21 cellular contexts compared by ENCODE assay signal in genomic region chr3:24377218-24377993, GRCh38.
DNase-seq lines count a peak whose midpoint lies in the region; ATAC-seq, FAIRE-seq and TF ChIP-seq lines count a peak whose summit lies in the region.
"Had no signal": no experiment of that assay in that cellular context is flagged by ENCODE, and none has a peak within 500 bp of the region (broad histone marks: within the 10 kb centered on the region; RNA-seq: fewer than 3 reads in every experiment).

No MANE protein-coding gene starts in this region.

- H3K4me1 ChIP-seq in HepG2 (ENCODE audit: insufficient read depth, low read length), result peaks cover 55% of the 10 kb centered on the region
- H3K4me1 ChIP-seq in thoracic aorta (ENCODE audit: control insufficient read depth in 1 of 2, low read depth in 2 of 2), result peaks cover 22 to 78% of the 10 kb centered on the region in 2 donors
- peaks cover 0 to 44% (median 11%) of the 10 kb centered on the region in 3 donors for H3K4me1 ChIP-seq in esophagus squamous epithelium
- H3K4me1 ChIP-seq in CD4-positive, alpha-beta memory T cell (ENCODE audit: insufficient read depth, low read length), result no peaks in the 10 kb centered on the region

- H3K36me3 ChIP-seq in HepG2 (replicated peaks in 1 of 2; ENCODE audit: control insufficient read depth in 1 of 2, insufficient read depth in 2 of 2, low read length in 2 of 2) (no peaks in the 10 kb centered on the region), thoracic aorta (no peaks in the 10 kb centered on the region), esophagus squamous epithelium (no peaks in the 10 kb centered on the region)
- no peaks in the 10 kb centered on the region for H3K36me3 ChIP-seq in CD4-positive, alpha-beta memory T cell (ENCODE audit: insufficient read depth, low read length)
- H3K36me3 ChIP-seq: breast epithelium, neural progenitor cell had no signal

- FAIRE-seq in HepG2 (lab: Jason Lieb, UNC), result no peak

- H3K9me3 ChIP-seq in HepG2 (ENCODE audit: low read length) (no peaks in the 10 kb centered on the region), thoracic aorta (no peaks in the 10 kb centered on the region), esophagus squamous epithelium (no peaks in the 10 kb centered on the region)
- H3K9me3 ChIP-seq in CD4-positive, alpha-beta memory T cell (ENCODE audit: control insufficient read depth in 1 of 2, low read length in 2 of 2), result no peaks in the 10 kb centered on the region
- H3K9me3 ChIP-seq: breast epithelium, mucosa of descending colon had no signal

- CTCF ChIA-PET in HepG2 (lab: Yijun Ruan, JAX; ENCODE audit: low intra/inter-chr PET ratio, low total read pairs), result no interaction called here
- CTCF ChIA-PET in CD4-positive, alpha-beta memory T cell (lab: Charles Lee; ENCODE audit: partially characterized antibody), result no interaction called here

- H2AFZ ChIP-seq in HepG2 (ENCODE audit: low read length), result no peak overlapping the region
- H2AFZ ChIP-seq: neural progenitor cell had no signal

- TF ChIP-seq RAD21 in HepG2 (CRISPR knock-in tag; IDR thresholded peaks at IDR 0.05), result no peak

- no peaks in the 10 kb centered on the region for H3K36me3 Mint-ChIP-seq in CD4-positive, alpha-beta memory T cell
- H3K36me3 Mint-ChIP-seq: neural progenitor cell, T-cell had no signal

- ATAC-seq in HepG2, result no peak
- peak; percentile 58 for ATAC-seq in thoracic aorta (ENCODE audit: insufficient number of reproducible peaks, low FRiP score, low read depth)
- ATAC-seq in HG02870 (IDR thresholded peaks at IDR 0.05; ENCODE audit: unreplicated experiment), result no peak
- ATAC-seq: activated naive CD8-positive, alpha-beta T cell treated with anti-CD3 and anti-CD28 coated beads, Interleukin-2, amount 50 U/mL, for 24 hours; HCT116; mucosa of descending colon; T-cell had no signal

- in situ Hi-C loops in HepG2 (cut with HindIII; ENCODE audit: extremely low pct_ligation_motif_present, low pct_unique_long_range_greater_than_20kb), result no loop called here

- no peak overlapping the region for H3K9ac ChIP-seq in HepG2 (ENCODE audit: insufficient read depth, low read depth, low read length)
- H3K9ac ChIP-seq: neural progenitor cell had no signal

- POLR2A ChIA-PET in HepG2 (lab: Yijun Ruan, JAX), result interaction anchor here (1.9 to 2.9 kb wide), 4 partner anchors 12 to 119 kb away, joined by 5 to 19 read pairs (median 6); no protein-coding TSS in a partner anchor
- POLR2A ChIA-PET in CD4-positive, alpha-beta memory T cell (lab: Charles Lee; ENCODE audit: partially characterized antibody), result no interaction called here

- H3K27me3 ChIP-seq in HepG2 (ENCODE audit: control insufficient read depth in 1 of 2, insufficient read depth in 2 of 2, low read length in 2 of 2), result no peaks in the 10 kb centered on the region
- no peaks in the 10 kb centered on the region for H3K27me3 ChIP-seq in thoracic aorta (replicated peaks; ENCODE audit: insufficient read depth)
- H3K27me3 ChIP-seq in esophagus squamous epithelium, result no peaks in the 10 kb centered on the region
- H3K27me3 ChIP-seq in CD4-positive, alpha-beta memory T cell (ENCODE audit: insufficient read depth, low read length), result no peaks in the 10 kb centered on the region
- H3K27me3 ChIP-seq: breast epithelium, neural progenitor cell had no signal

- H3K27ac ChIP-seq in HepG2 (ENCODE audit: extremely low read length, insufficient read depth, low read length) (no peak overlapping the region), thoracic aorta (peak overlapping the region; percentile 59 to 68), esophagus squamous epithelium (peak overlapping the region in 2 of 4 donors; percentile 23 to 36)
- H3K27ac ChIP-seq in CD4-positive, alpha-beta memory T cell (ENCODE audit: low read depth, low read length), result no peak overlapping the region
- H3K27ac ChIP-seq: neural progenitor cell had no signal

- DNase-seq in OCI-M1 (lab: John Stamatoyannopoulos, UW) (peak; percentile 29), cardiac fibroblast (ENCODE audit: low read depth in 2 of 2) (peak; percentile 15 to 64), HepG2 (ENCODE audit: low spot score) (no peak), thoracic aorta (ENCODE audit: low spot score) (peak; percentile 19), NCI-H2227 treated with DMSO at 0.1 percent for 48 hours (lab: John Stamatoyannopoulos, UW) (no peak), esophagus squamous epithelium (lab: John Stamatoyannopoulos, UW) (no peak)
- no peak for DNase-seq in CD4-positive, alpha-beta memory T cell
- DNase-seq: activated CD8-positive, alpha-beta memory T cell treated with anti-CD3 and anti-CD28 coated beads, Interleukin-2, amount 50 U/mL, for 48 hours; activated naive CD8-positive, alpha-beta T cell treated with anti-CD3 and anti-CD28 coated beads, Interleukin-2, amount 50 U/mL, for 24 hours; COR-L47; DND-41; mucosa of descending colon; NCI-H1436 treated with DMSO at 0.1 percent for 48 hours; NCI-H2171 treated with DMSO at 0.1 percent for 48 hours; SIG-M5; T-cell had no signal

- peaks cover 0 to 6% (median 0%) of the 10 kb centered on the region in 8 donors for H3K9me3 Mint-ChIP-seq in CD4-positive, alpha-beta memory T cell
- H3K9me3 Mint-ChIP-seq: activated naive CD8-positive, alpha-beta T cell treated with anti-CD3 and anti-CD28 coated beads, Interleukin-2, amount 50 U/mL, for 24 hours; dendritic cell treated with granulocyte-macrophage colony-stimulating factor and Interleukin-4, amounts not matched to agents 40 ng/mL and 50 ng/mL, for 4 days; neural progenitor cell; T-cell had no signal

- no peak overlapping the region for H3K4me3 Mint-ChIP-seq in CD4-positive, alpha-beta memory T cell
- H3K4me3 Mint-ChIP-seq: activated naive CD8-positive, alpha-beta T cell treated with anti-CD3 and anti-CD28 coated beads, Interleukin-2, amount 50 U/mL, for 24 hours; dendritic cell treated with granulocyte-macrophage colony-stimulating factor and Interleukin-4, amounts not matched to agents 40 ng/mL and 50 ng/mL, for 4 days; neural progenitor cell; T-cell had no signal

- no peaks in the 10 kb centered on the region for H4K20me1 ChIP-seq in HepG2 (ENCODE audit: insufficient read depth, low read length)

- no peaks in the 10 kb centered on the region for H3K27me3 Mint-ChIP-seq in CD4-positive, alpha-beta memory T cell
- H3K27me3 Mint-ChIP-seq: dendritic cell treated with granulocyte-macrophage colony-stimulating factor and Interleukin-4, amounts not matched to agents 40 ng/mL and 50 ng/mL, for 4 days had no signal

- TF ChIP-seq POLR2A in HepG2 (IDR thresholded peaks at IDR 0.05; ENCODE audit: insufficient read depth in 1 of 2, low read depth in 2 of 2, low read length in 2 of 2) (no peak), esophagus squamous epithelium (IDR thresholded peaks at IDR 0.05) (no peak)

- TF ChIP-seq CTCF in cardiac fibroblast (IDR thresholded peaks at IDR 0.05; ENCODE audit: low read depth, low read length) (no peak), HepG2 (CRISPR knock-in tag; IDR thresholded peaks at IDR 0.05) (no peak), thoracic aorta (IDR thresholded peaks at IDR 0.05) (no peak), esophagus squamous epithelium (IDR thresholded peaks at IDR 0.05) (no peak)

- H3K4me1 Mint-ChIP-seq in CD4-positive, alpha-beta memory T cell, result no peaks in the 10 kb centered on the region
- H3K4me1 Mint-ChIP-seq: activated naive CD8-positive, alpha-beta T cell treated with anti-CD3 and anti-CD28 coated beads, Interleukin-2, amount 50 U/mL, for 24 hours; T-cell had no signal

- no peak overlapping the region for H3K4me3 ChIP-seq in cardiac fibroblast (replicated peaks in 1 of 2; ENCODE audit: low read depth in 2 of 2, low read length in 2 of 2)
- H3K4me3 ChIP-seq in HepG2 (replicated peaks in 1 of 3; ENCODE audit: insufficient read depth in 1 of 3, low read depth in 2 of 3, low read length in 3 of 3), result no peak overlapping the region
- no peak overlapping the region for H3K4me3 ChIP-seq in thoracic aorta
- H3K4me3 ChIP-seq in esophagus squamous epithelium, result no peak overlapping the region
- H3K4me3 ChIP-seq in CD4-positive, alpha-beta memory T cell (ENCODE audit: low read length in 2 of 2), result no peak overlapping the region
- H3K4me3 ChIP-seq: breast epithelium, mucosa of descending colon, neural progenitor cell had no signal

- no peak overlapping the region for H3K4me2 ChIP-seq in HepG2 (ENCODE audit: low read depth, low read length)
- H3K4me2 ChIP-seq: neural progenitor cell had no signal

- no peak overlapping the region for H3K27ac Mint-ChIP-seq in CD4-positive, alpha-beta memory T cell
- H3K27ac Mint-ChIP-seq: activated naive CD8-positive, alpha-beta T cell treated with anti-CD3 and anti-CD28 coated beads, Interleukin-2, amount 50 U/mL, for 24 hours; dendritic cell treated with granulocyte-macrophage colony-stimulating factor and Interleukin-4, amounts not matched to agents 40 ng/mL and 50 ng/mL, for 4 days; neural progenitor cell; T-cell had no signal

- no TSS peak for BruUV-seq in HepG2 (replicated peaks; lab: Mats Ljungman, UMichigan)

- intact Hi-C loops in HepG2 (cut with micrococcal nuclease; ENCODE audit: unreplicated experiment) (loop anchor here (10.0 kb wide), 1 partner anchor 113 kb away; no protein-coding TSS in a partner anchor), esophagus squamous epithelium (cut with DNase I) (no loop called here)
- intact Hi-C loops in CD4-positive, alpha-beta memory T cell (cut with micrococcal nuclease), result no loop called here

- no peak for TF ChIP-seq EP300 in HepG2 (IDR thresholded peaks at IDR 0.05; ENCODE audit: low read depth in 2 of 2, low read length in 2 of 2)
- no peak for TF ChIP-seq EP300 in HepG2 (CRISPR knock-in tag; IDR thresholded peaks at IDR 0.05; ENCODE audit: borderline replicate concordance)

- peaks cover 14% of the 10 kb centered on the region for H3K79me2 ChIP-seq in HepG2 (ENCODE audit: insufficient read depth, low read length)

TF ChIP-seq in HepG2, 621 proteins besides CTCF, POLR2A, EP300 and RAD21:
- TF ChIP-seq CEBPB (IDR thresholded peaks at IDR 0.05; ENCODE audit: borderline replicate concordance, low read depth, low read length) (peak; percentile 0; the same call in 1 of the 2 replicates), MEIS2 (CRISPR knock-in tag; IDR thresholded peaks at IDR 0.05) (no peak)

Comparison
In these comparisons a context has a peak if more than half of its experiments do, and no peak if none do; other contexts are left out.
1. DNase-seq: peak in OCI-M1 (single experiment), cardiac fibroblast (2 of 2) and thoracic aorta (single experiment); none in HepG2 (single experiment), NCI-H2227 treated with DMSO at 0.1 percent for 48 hours (single experiment), esophagus squamous epithelium (single experiment) and CD4-positive, alpha-beta memory T cell (0 of 5).
2. H3K27ac ChIP-seq: peak in thoracic aorta (2 of 2); none in HepG2 (single experiment) and CD4-positive, alpha-beta memory T cell (single experiment).